ENCODE assay signal across 17 cellular contexts in the genomic region with DNA sequence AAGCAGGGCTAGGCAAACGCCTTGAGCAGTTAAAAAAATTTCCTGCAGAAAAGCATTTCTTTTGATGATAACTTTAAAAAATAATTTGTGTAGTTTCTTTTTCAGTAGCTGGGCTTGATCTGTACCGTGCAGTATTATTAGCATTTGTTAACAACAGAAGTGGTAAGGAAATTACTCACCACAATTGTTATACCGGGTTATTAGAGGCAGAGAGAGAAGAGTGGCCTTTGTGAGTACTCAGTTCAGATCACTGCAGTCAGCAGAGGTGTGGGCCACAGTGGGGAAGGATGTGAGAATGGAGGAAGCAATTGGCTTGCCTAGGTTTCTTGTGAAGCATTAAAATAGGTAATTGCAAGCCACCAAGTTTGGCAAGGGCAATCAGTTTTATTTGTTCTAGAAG. TPM values are rescaled to one million over a fixed set of nuclear protein-coding genes. Genes with fewer than 3 reads are reported as not detected.
A peak's percentile ranks its signal among the peaks of the same experiment; 100 is the strongest.
DNase-seq lines count a peak whose midpoint lies in the region; ATAC-seq and TF ChIP-seq lines count a peak whose summit lies in the region.
"Had no signal": no experiment of that assay in that cellular context is flagged by ENCODE, and none has a peak within 500 bp of the region (broad histone marks: within the 10 kb centered on the region; RNA-seq: fewer than 3 reads in every experiment).

No MANE protein-coding gene starts in this region.

- intact Hi-C loops in left ventricle myocardium superior (cut with micrococcal nuclease), result no loop called here

- no peak overlapping the region for H3K27ac Mint-ChIP-seq in T-helper 17 cell

- no peaks in the 10 kb centered on the region for H3K9me3 ChIP-seq in T-helper 17 cell (ENCODE audit: control insufficient read depth, low read length, poor library complexity, severe bottlenecking)
- H3K9me3 ChIP-seq: BLaER1, heart right ventricle had no signal

- peaks cover 13% of the 10 kb centered on the region for H3K27me3 Mint-ChIP-seq in T-helper 17 cell

- no peaks in the 10 kb centered on the region for H3K36me3 Mint-ChIP-seq in T-helper 17 cell (ENCODE audit: low read depth)

- peak overlapping the region; percentile 67 for H3K4me3 Mint-ChIP-seq in T-helper 17 cell

- ATAC-seq in GM18867 (IDR thresholded peaks at IDR 0.05; ENCODE audit: unreplicated experiment) (peak; percentile 67), HG02884 (IDR thresholded peaks at IDR 0.05; ENCODE audit: unreplicated experiment) (peak; percentile 70), T-helper 17 cell (peak; percentile 51), HG02840 (IDR thresholded peaks at IDR 0.05; ENCODE audit: low FRiP score, unreplicated experiment) (no peak), left ventricle myocardium superior (no peak)
- ATAC-seq: heart right ventricle had no signal

- no peak for TF ChIP-seq CTCF in GM10266 (IDR thresholded peaks at IDR 0.05; ENCODE audit: control insufficient read depth, insufficient read depth, low read depth, missing control alignments)

- DNase-seq in GM10266 (ENCODE audit: extremely low spot score) (peak; percentile 34), T-helper 17 cell (no peak), NCI-H2227 (lab: John Stamatoyannopoulos, UW; ENCODE audit: unreplicated experiment) (no peak), left ventricle myocardium superior (no peak), HuH-7.5 (ENCODE audit: low spot score) (no peak)
- DNase-seq: activated CD8-positive, alpha-beta memory T cell treated with anti-CD3 and anti-CD28 coated beads, Interleukin-2, amount 50 U/mL, for 4 hours; aorta; heart right ventricle; Kasumi-1; mammary epithelial cell; NCI-H2227 treated with DMSO at 0.1 percent for 48 hours had no signal

- peaks cover 28% of the 10 kb centered on the region for H3K4me1 Mint-ChIP-seq in T-helper 17 cell

RNA-seq across cellular contexts. Expression of a gene that starts 14.3 kb away (rescaled TPM):
- under 1 TPM; 0.77 to 0.91 TPM for total RNA-seq in T-helper 17 cell
- not detected for total RNA-seq in left ventricle myocardium superior
- total RNA-seq: aorta, heart right ventricle, mammary epithelial cell, osteoblast, RPMI7951 had no signal

Comparison
In these comparisons a context has a peak if more than half of its experiments do, and no peak if none do; other contexts are left out.
1. ATAC-seq: peak in GM18867 (single experiment), HG02884 (single experiment) and T-helper 17 cell (single experiment); none in HG02840 (single experiment) and left ventricle myocardium superior (single experiment).